In genomic region chr14:77377502-77377844, GRCh38 we compare ENCODE assay signal across 1 cellular context.
TF ChIP-seq lines count a peak whose summit lies in the region.

No MANE protein-coding gene starts in this region.

TF ChIP-seq in endothelial cell of umbilical vein, 7 proteins besides CTCF, POLR2A, EP300 and RAD21:
- no peak for TF ChIP-seq MYC (IDR thresholded peaks at IDR 0.05; ENCODE audit: low read depth, low read length)
- no peak for TF ChIP-seq EZH2 (IDR thresholded peaks at IDR 0.05; ENCODE audit: borderline replicate concordance, low read depth, low read length, severe bottlenecking)
- TF ChIP-seq MAX (IDR thresholded peaks at IDR 0.05; ENCODE audit: insufficient read depth, insufficient read length) = no peak
